Comparison of ENCODE assay signal across 22 cellular contexts in genomic region chr10:103671561-103671960, GRCh38.
"Had no signal": no experiment of that assay in that cellular context is flagged by ENCODE, and none has a peak within 500 bp of the region (broad histone marks: within the 10 kb centered on the region; RNA-seq: fewer than 3 reads in every experiment).

No MANE protein-coding gene starts in this region.

- H3K36me3 Mint-ChIP-seq: activated naive CD8-positive, alpha-beta T cell; immature natural killer cell; naive thymus-derived CD8-positive, alpha-beta T cell had no signal

- H3K27me3 ChIP-seq: adrenal gland, ascending aorta, brain microvascular endothelial cell, left lung had no signal

- H3K27me3 Mint-ChIP-seq: activated CD4-positive, alpha-beta T cell treated with anti-CD3 and anti-CD28 coated beads, Interleukin-2, amount 10 ng/mL, durations not matched to agents 7 days and 5 days; activated naive CD8-positive, alpha-beta T cell; naive thymus-derived CD8-positive, alpha-beta T cell had no signal

- H3K9me3 Mint-ChIP-seq: activated CD4-positive, alpha-beta T cell treated with anti-CD3 and anti-CD28 coated beads, Interleukin-2, amount 10 ng/mL, durations not matched to agents 7 days and 5 days; dendritic cell treated with granulocyte-macrophage colony-stimulating factor and Interleukin-4, amounts not matched to agents 40 ng/mL and 50 ng/mL, for 4 days; naive thymus-derived CD8-positive, alpha-beta T cell had no signal

- H3K36me3 ChIP-seq: adrenal gland, ascending aorta, brain microvascular endothelial cell, left lung had no signal

- DNase-seq: activated CD4-positive, alpha-beta T cell treated with anti-CD3 and anti-CD28 coated beads, Interleukin-2, amount 10 ng/mL, durations not matched to agents 7 days and 5 days; activated CD4-positive, CD25-positive, alpha-beta regulatory T cell treated with anti-CD3 and anti-CD28 coated beads, Interleukin-2, amount 50 U/mL, for 72 hours; activated CD8-positive, alpha-beta T cell treated with anti-CD3 and anti-CD28 coated beads, Interleukin-2, amount 10 ng/mL, durations not matched to agents 7 days and 5 days; activated gamma-delta T cell treated with Interleukin-2 at 50 U/mL for 16 hours; adrenal gland; brain microvascular endothelial cell; caudate nucleus; effector CD8-positive, alpha-beta T cell; erythroblast; foreskin fibroblast; immature natural killer cell; naive thymus-derived CD8-positive, alpha-beta T cell; occipital lobe; stimulated activated CD4-positive, alpha-beta T cell treated with anti-CD3 and anti-CD28 coated beads, Interleukin-4, amount 100 ng/mL, for 24 hours; stimulated activated naive CD4-positive, alpha-beta T cell treated with Interleukin-2 at 50 U/mL for 16 hours; SW 1271; T-helper 2 cell had no signal

- H3K27ac Mint-ChIP-seq: activated CD4-positive, alpha-beta T cell treated with anti-CD3 and anti-CD28 coated beads, Interleukin-2, amount 10 ng/mL, durations not matched to agents 7 days and 5 days; activated CD8-positive, alpha-beta T cell treated with anti-CD3 and anti-CD28 coated beads, Interleukin-2, amount 10 ng/mL, durations not matched to agents 7 days and 5 days; activated naive CD8-positive, alpha-beta T cell; dendritic cell treated with granulocyte-macrophage colony-stimulating factor and Interleukin-4, amounts not matched to agents 40 ng/mL and 50 ng/mL, for 4 days had no signal

- H3K27ac ChIP-seq: ascending aorta, brain microvascular endothelial cell had no signal

- ATAC-seq: activated CD8-positive, alpha-beta T cell treated with anti-CD3 and anti-CD28 coated beads, Interleukin-2, amount 10 ng/mL, durations not matched to agents 7 days and 5 days; left lung; naive thymus-derived CD8-positive, alpha-beta T cell had no signal

- H3K4me3 ChIP-seq: adrenal gland, ascending aorta, left lung, lung had no signal

- H3K9me3 ChIP-seq: adrenal gland, ascending aorta, left lung had no signal

- H3K4me3 Mint-ChIP-seq: activated CD4-positive, alpha-beta T cell treated with anti-CD3 and anti-CD28 coated beads, Interleukin-2, amount 10 ng/mL, durations not matched to agents 7 days and 5 days; activated CD8-positive, alpha-beta T cell treated with anti-CD3 and anti-CD28 coated beads, Interleukin-2, amount 10 ng/mL, durations not matched to agents 7 days and 5 days; activated naive CD8-positive, alpha-beta T cell; dendritic cell treated with granulocyte-macrophage colony-stimulating factor and Interleukin-4, amounts not matched to agents 40 ng/mL and 50 ng/mL, for 4 days; immature natural killer cell; naive thymus-derived CD8-positive, alpha-beta T cell had no signal
